Comparison of ENCODE assay signal across 12 cellular contexts in genomic region chr14:24132061-24132685, GRCh38. TPM values are rescaled to one million over a fixed set of nuclear protein-coding genes. Genes with fewer than 3 reads are reported as not detected.
DNase-seq lines count a peak whose midpoint lies in the region; ATAC-seq and TF ChIP-seq lines count a peak whose summit lies in the region.
"Had no signal": no experiment of that assay in that cellular context is flagged by ENCODE, and none has a peak within 500 bp of the region (broad histone marks: within the 10 kb centered on the region; RNA-seq: fewer than 3 reads in every experiment).

No MANE protein-coding gene starts in this region.

- TF ChIP-seq POLR2A in suprapubic skin (IDR thresholded peaks at IDR 0.05), result no peak

- no peaks in the 10 kb centered on the region for H3K36me3 ChIP-seq in suprapubic skin
- peaks cover under 1% of the 10 kb centered on the region for H3K36me3 ChIP-seq in lower lobe of right lung
- no peaks in the 10 kb centered on the region for H3K36me3 ChIP-seq in upper lobe of right lung

- peak overlapping the region; percentile 99 for H3K27ac ChIP-seq in right cardiac atrium (ENCODE audit: low read length)
- peak overlapping the region; percentile 44 for H3K27ac ChIP-seq in suprapubic skin
- no peak overlapping the region for H3K27ac ChIP-seq in lower lobe of right lung
- no peak overlapping the region for H3K27ac ChIP-seq in upper lobe of right lung

- H3K9me3 ChIP-seq in right cardiac atrium (ENCODE audit: control insufficient read depth, low read length), result no peaks in the 10 kb centered on the region
- no peaks in the 10 kb centered on the region for H3K9me3 ChIP-seq in suprapubic skin
- no peaks in the 10 kb centered on the region for H3K9me3 ChIP-seq in lower lobe of right lung
- H3K9me3 ChIP-seq in upper lobe of right lung, result no peaks in the 10 kb centered on the region

- ATAC-seq in activated CD4-positive, alpha-beta T cell treated with anti-CD3 and anti-CD28 coated beads for 36 hours, result no peak
- ATAC-seq in activated CD8-positive, alpha-beta T cell treated with anti-CD3 and anti-CD28 coated beads, Interleukin-2, amount 10 ng/mL, durations not matched to agents 7 days and 5 days, result no peak
- ATAC-seq in right cardiac atrium, result no peak
- no peak for ATAC-seq in lower lobe of right lung
- ATAC-seq in upper lobe of right lung, result no peak

- H3K4me3 ChIP-seq in right cardiac atrium (ENCODE audit: low read length) (no peak overlapping the region), suprapubic skin (no peak overlapping the region), lower lobe of right lung (no peak overlapping the region), upper lobe of right lung (no peak overlapping the region)
- H3K4me3 ChIP-seq: lung had no signal

- H3K27ac Mint-ChIP-seq in activated CD4-positive, alpha-beta T cell treated with anti-CD3 and anti-CD28 coated beads for 36 hours, result peak overlapping the region; percentile 80
- H3K27ac Mint-ChIP-seq in activated CD8-positive, alpha-beta T cell treated with anti-CD3 and anti-CD28 coated beads, Interleukin-2, amount 10 ng/mL, durations not matched to agents 7 days and 5 days, result peak overlapping the region; percentile 83

- H3K27me3 ChIP-seq in right cardiac atrium (ENCODE audit: control insufficient read depth, insufficient read depth) (no peaks in the 10 kb centered on the region), suprapubic skin (no peaks in the 10 kb centered on the region), lower lobe of right lung (ENCODE audit: low read depth) (no peaks in the 10 kb centered on the region), upper lobe of right lung (no peaks in the 10 kb centered on the region)

- peaks cover 8% of the 10 kb centered on the region for H3K36me3 Mint-ChIP-seq in activated CD4-positive, alpha-beta T cell treated with anti-CD3 and anti-CD28 coated beads for 36 hours (ENCODE audit: low read depth)
- H3K36me3 Mint-ChIP-seq in activated CD8-positive, alpha-beta T cell treated with anti-CD3 and anti-CD28 coated beads, Interleukin-2, amount 10 ng/mL, durations not matched to agents 7 days and 5 days (ENCODE audit: low read depth), result peaks cover 10% of the 10 kb centered on the region

- POLR2A ChIA-PET in activated CD4-positive, alpha-beta T cell treated with anti-CD3 and anti-CD28 coated beads for 36 hours (lab: Charles Lee), result interaction anchor here (2.1 kb wide), 1 partner anchor 18 kb away, joined by 5 read pairs; the partner anchor contains the start of genes DCAF11 and NRL
- POLR2A ChIA-PET in activated CD8-positive, alpha-beta T cell treated with anti-CD3 and anti-CD28 coated beads, Interleukin-2, amount 10 ng/mL, durations not matched to agents 7 days and 5 days (lab: Charles Lee), result interaction anchor here (1.0 to 8.7 kb wide), 7 partner anchors 9 to 29 kb away, joined by 3 to 119 read pairs (median 5); partner anchors contain the start of genes DCAF11, EMC9, IRF9 and NRL

- no peak overlapping the region for H3K4me3 Mint-ChIP-seq in activated CD4-positive, alpha-beta T cell treated with anti-CD3 and anti-CD28 coated beads for 36 hours
- H3K4me3 Mint-ChIP-seq in activated CD8-positive, alpha-beta T cell treated with anti-CD3 and anti-CD28 coated beads, Interleukin-2, amount 10 ng/mL, durations not matched to agents 7 days and 5 days, result peak overlapping the region; percentile 34

- no peaks in the 10 kb centered on the region for H3K9me3 Mint-ChIP-seq in activated CD4-positive, alpha-beta T cell treated with anti-CD3 and anti-CD28 coated beads for 36 hours (ENCODE audit: low read depth)
- no peaks in the 10 kb centered on the region for H3K9me3 Mint-ChIP-seq in activated CD8-positive, alpha-beta T cell treated with anti-CD3 and anti-CD28 coated beads, Interleukin-2, amount 10 ng/mL, durations not matched to agents 7 days and 5 days (ENCODE audit: insufficient read depth)

- TF ChIP-seq EP300 in suprapubic skin (IDR thresholded peaks at IDR 0.05), result no peak

- peak; percentile 55 for DNase-seq in activated CD4-positive, alpha-beta T cell treated with anti-CD3 and anti-CD28 coated beads for 36 hours
- no peak for DNase-seq in activated CD4-positive, alpha-beta T cell treated with anti-CD3 and anti-CD28 coated beads for 1 hour
- peak; percentile 33 for DNase-seq in activated CD8-positive, alpha-beta T cell treated with anti-CD3 and anti-CD28 coated beads, Interleukin-2, amount 10 ng/mL, durations not matched to agents 7 days and 5 days
- DNase-seq in right cardiac atrium, result peak in 2 of 3 donors; percentile 72 to 74
- no peak for DNase-seq in suprapubic skin (ENCODE audit: low spot score in 2 of 2)
- no peak for DNase-seq in lower lobe of right lung
- no peak for DNase-seq in HT-29 (ENCODE audit: low spot score)
- no peak for DNase-seq in upper lobe of right lung

- no peaks in the 10 kb centered on the region for H3K27me3 Mint-ChIP-seq in activated CD4-positive, alpha-beta T cell treated with anti-CD3 and anti-CD28 coated beads for 36 hours
- H3K27me3 Mint-ChIP-seq in activated CD8-positive, alpha-beta T cell treated with anti-CD3 and anti-CD28 coated beads, Interleukin-2, amount 10 ng/mL, durations not matched to agents 7 days and 5 days (ENCODE audit: low read depth), result no peaks in the 10 kb centered on the region

- 46% methylated on average over 24 of the region's 24 CpGs for WGBS in right cardiac atrium
- WGBS in suprapubic skin, result 53% methylated on average over 14 of the region's 24 CpGs

- H3K4me1 ChIP-seq in right cardiac atrium (ENCODE audit: control insufficient read depth, insufficient read depth, low read length) (peaks cover 6% of the 10 kb centered on the region), suprapubic skin (peaks cover 25% of the 10 kb centered on the region), lower lobe of right lung (peaks cover 17% of the 10 kb centered on the region), upper lobe of right lung (peaks cover 13% of the 10 kb centered on the region)

- CTCF ChIA-PET in activated CD4-positive, alpha-beta T cell treated with anti-CD3 and anti-CD28 coated beads for 36 hours (lab: Charles Lee), result interaction anchor here (0.7 to 3.4 kb wide), 9 partner anchors 8 to 620 kb away, joined by 3 to 15 read pairs (median 4); partner anchors contain the start of genes DCAF11, IRF9, NRL and RNF31
- CTCF ChIA-PET in activated CD8-positive, alpha-beta T cell treated with anti-CD3 and anti-CD28 coated beads, Interleukin-2, amount 10 ng/mL, durations not matched to agents 7 days and 5 days (lab: Charles Lee), result interaction anchor here (0.7 to 2.3 kb wide), 5 partner anchors 9 to 74 kb away, joined by 3 to 9 read pairs (median 4); partner anchors contain the start of gene EMC9

- intact Hi-C loops in activated CD4-positive, alpha-beta T cell treated with anti-CD3 and anti-CD28 coated beads for 36 hours (cut with DNase I, micrococcal nuclease), result no loop called here
- intact Hi-C loops in right cardiac atrium (cut with DNase I), result no loop called here
- intact Hi-C loops in lower lobe of right lung (cut with DNase I), result no loop called here
- intact Hi-C loops in upper lobe of right lung (cut with DNase I), result no loop called here

- peaks cover 25% of the 10 kb centered on the region for H3K4me1 Mint-ChIP-seq in activated CD4-positive, alpha-beta T cell treated with anti-CD3 and anti-CD28 coated beads for 36 hours
- H3K4me1 Mint-ChIP-seq in activated CD8-positive, alpha-beta T cell treated with anti-CD3 and anti-CD28 coated beads, Interleukin-2, amount 10 ng/mL, durations not matched to agents 7 days and 5 days (ENCODE audit: low read depth), result peaks cover 36% of the 10 kb centered on the region

- TF ChIP-seq CTCF in suprapubic skin (IDR thresholded peaks at IDR 0.05) (no peak), lower lobe of right lung (IDR thresholded peaks at IDR 0.05) (no peak), upper lobe of right lung (IDR thresholded peaks at IDR 0.05) (no peak)

RNA-seq across cellular contexts. Expression of gene FITM1, which starts 1.7 kb away (rescaled TPM):
- under 1 TPM in 1 of 2 experiments, not detected in 1; 0.53 TPM for total RNA-seq in activated CD4-positive, alpha-beta T cell treated with anti-CD3 and anti-CD28 coated beads for 36 hours
- total RNA-seq in activated CD8-positive, alpha-beta T cell treated with anti-CD3 and anti-CD28 coated beads, Interleukin-2, amount 10 ng/mL, durations not matched to agents 7 days and 5 days, result 1 to 10 TPM; 1.4 to 2.1 TPM
- total RNA-seq in right cardiac atrium, result 100 to 1,000 TPM in 3 of 4 donors, 10 to 100 TPM in 1; 87.4 to 178 (median 134) TPM
- 224 TPM for polyA plus RNA-seq in right cardiac atrium
- total RNA-seq in suprapubic skin, result 1 to 10 TPM in 3 of 4 donors, not detected in 1; 1.7 to 3.4 (median 2.3) TPM
- 0.97 TPM for total RNA-seq in lower lobe of right lung
- total RNA-seq in HT-29 (2014; rRNA removed; shearing (Covaris generic)), result 0.13 and 0.74 TPM in 2 replicates
- 1.1 TPM for total RNA-seq in upper lobe of right lung
- total RNA-seq: endothelial cell of umbilical vein, RPMI7951 had no signal
- polyA plus RNA-seq: AG04450 had no signal

RNA-seq across cellular contexts. Expression of gene PSME1, which starts 3.8 kb away (rescaled TPM):
- 100 to 1,000 TPM; 414 to 418 TPM for total RNA-seq in activated CD4-positive, alpha-beta T cell treated with anti-CD3 and anti-CD28 coated beads for 36 hours
- total RNA-seq in activated CD8-positive, alpha-beta T cell treated with anti-CD3 and anti-CD28 coated beads, Interleukin-2, amount 10 ng/mL, durations not matched to agents 7 days and 5 days, result 100 to 1,000 TPM; 516 to 530 TPM
- total RNA-seq in right cardiac atrium (100 to 1,000 TPM in 3 of 4 donors, 10 to 100 TPM in 1; 99.8 to 112 (median 103) TPM), suprapubic skin (100 to 1,000 TPM in 2 of 4 donors, 10 to 100 TPM in 2; 72.3 to 113 (median 91.1) TPM), lower lobe of right lung (198 TPM), upper lobe of right lung (171 TPM)
- 141 TPM for polyA plus RNA-seq in right cardiac atrium
- total RNA-seq in HT-29 (2014; rRNA removed; shearing (Covaris generic)), result 164 and 172 TPM in 2 replicates

RNA-seq across cellular contexts. Expression of gene EMC9, which starts 9.2 kb away (rescaled TPM):
- 10 to 100 TPM; 36.9 to 46.7 TPM for total RNA-seq in activated CD4-positive, alpha-beta T cell treated with anti-CD3 and anti-CD28 coated beads for 36 hours
- 10 to 100 TPM; 49.9 to 53.2 TPM for total RNA-seq in activated CD8-positive, alpha-beta T cell treated with anti-CD3 and anti-CD28 coated beads, Interleukin-2, amount 10 ng/mL, durations not matched to agents 7 days and 5 days
- total RNA-seq in right cardiac atrium, result 10 to 100 TPM; 17.2 to 18.9 (median 18.1) TPM
- 21.2 TPM for polyA plus RNA-seq in right cardiac atrium
- total RNA-seq in suprapubic skin, result 10 to 100 TPM; 10.9 to 22.0 (median 14.1) TPM
- 9.3 TPM for total RNA-seq in lower lobe of right lung
- total RNA-seq in HT-29 (2014; rRNA removed; shearing (Covaris generic)), result 52.4 and 63.9 TPM in 2 replicates
- total RNA-seq in upper lobe of right lung, result 10.5 TPM

RNA-seq across cellular contexts. Expression of gene PSME2, which starts 14.2 kb away (rescaled TPM):
- total RNA-seq in activated CD4-positive, alpha-beta T cell treated with anti-CD3 and anti-CD28 coated beads for 36 hours, result 100 to 1,000 TPM; 445 to 459 TPM
- total RNA-seq in activated CD8-positive, alpha-beta T cell treated with anti-CD3 and anti-CD28 coated beads, Interleukin-2, amount 10 ng/mL, durations not matched to agents 7 days and 5 days, result 100 to 1,000 TPM; 635 to 636 TPM
- total RNA-seq in right cardiac atrium (10 to 100 TPM; 62.7 to 90.6 (median 67.6) TPM), suprapubic skin (10 to 100 TPM; 39.3 to 75.2 (median 47.0) TPM), lower lobe of right lung (144 TPM), upper lobe of right lung (138 TPM)
- 102 TPM for polyA plus RNA-seq in right cardiac atrium
- 175 and 210 TPM in 2 replicates for total RNA-seq in HT-29 (2014; rRNA removed; shearing (Covaris generic))

RNA-seq across cellular contexts. Expression of gene RNF31, which starts 15.1 kb away (rescaled TPM):
- total RNA-seq in activated CD4-positive, alpha-beta T cell treated with anti-CD3 and anti-CD28 coated beads for 36 hours, result 10 to 100 TPM; 73.7 to 98.4 TPM
- total RNA-seq in activated CD8-positive, alpha-beta T cell treated with anti-CD3 and anti-CD28 coated beads, Interleukin-2, amount 10 ng/mL, durations not matched to agents 7 days and 5 days, result 100 to 1,000 TPM; 123 to 142 TPM
- total RNA-seq in right cardiac atrium (10 to 100 TPM; 29.2 to 48.4 (median 42.6) TPM), suprapubic skin (10 to 100 TPM; 62.3 to 97.2 (median 70.6) TPM), lower lobe of right lung (67.3 TPM), upper lobe of right lung (52.3 TPM)
- 27.6 TPM for polyA plus RNA-seq in right cardiac atrium
- 62.3 and 67.8 TPM in 2 replicates for total RNA-seq in HT-29 (2014; rRNA removed; shearing (Covaris generic))

Comparison
In these comparisons a context has a peak if more than half of its experiments do, and no peak if none do; other contexts are left out.
1. DNase-seq: peak in activated CD4-positive, alpha-beta T cell treated with anti-CD3 and anti-CD28 coated beads for 36 hours (single experiment), activated CD8-positive, alpha-beta T cell treated with anti-CD3 and anti-CD28 coated beads, Interleukin-2, amount 10 ng/mL, durations not matched to agents 7 days and 5 days (single experiment) and right cardiac atrium (2 of 3); none in activated CD4-positive, alpha-beta T cell treated with anti-CD3 and anti-CD28 coated beads for 1 hour (single experiment), suprapubic skin (0 of 2), lower lobe of right lung (single experiment), HT-29 (single experiment) and upper lobe of right lung (single experiment).
2. H3K27ac ChIP-seq: peak in right cardiac atrium (single experiment) and suprapubic skin (single experiment); none in lower lobe of right lung (single experiment) and upper lobe of right lung (single experiment).
3. RNA of gene FITM1, which starts 1.7 kb away (total RNA-seq): 87.4 to 178 TPM in right cardiac atrium; 1.7 to 3.4 TPM in suprapubic skin, 1.4 to 2.1 TPM in activated CD8-positive, alpha-beta T cell treated with anti-CD3 and anti-CD28 coated beads, Interleukin-2, amount 10 ng/mL, durations not matched to agents 7 days and 5 days, 1.1 TPM in upper lobe of right lung (single experiment), 0.97 TPM in lower lobe of right lung (single experiment), 0.13 to 0.74 TPM in HT-29 and 0.53 TPM in activated CD4-positive, alpha-beta T cell treated with anti-CD3 and anti-CD28 coated beads for 36 hours; every median in the first group is over 10 times any median in the second.